8 cellular contexts compared by ENCODE assay signal in genomic region chr15:44853304-44853950, GRCh38.
DNase-seq lines count a peak whose midpoint lies in the region; ATAC-seq and TF ChIP-seq lines count a peak whose summit lies in the region.
"Not testable (repeated sequence)": the region's sequence is repeated elsewhere in the genome, so short reads cannot be mapped to it uniquely, and the experiment has no call there.

No MANE protein-coding gene starts in this region.

- H3K9me3 ChIP-seq in breast epithelium = not testable (repeated sequence)

- peak in 2 of 3 donors; percentile 53 to 81 for TF ChIP-seq CTCF in breast epithelium (IDR thresholded peaks at IDR 0.05)
- peak; percentile 84 for TF ChIP-seq CTCF in kidney epithelial cell (IDR thresholded peaks at IDR 0.05; ENCODE audit: insufficient read depth, low read length, poor library complexity, severe bottlenecking)

- not testable (repeated sequence) for H3K27me3 ChIP-seq in breast epithelium; kidney epithelial cell (ENCODE audit: control insufficient read depth, insufficient read depth, low read length)

- H3K4me3 ChIP-seq in breast epithelium; kidney epithelial cell (ENCODE audit: low read depth, low read length): not testable (repeated sequence)

- ATAC-seq in GM18519 (IDR thresholded peaks at IDR 0.05; ENCODE audit: low FRiP score, unreplicated experiment) (peak; percentile 83), HG03457 (IDR thresholded peaks at IDR 0.05; ENCODE audit: unreplicated experiment) (peak; percentile 71)

- H3K27ac ChIP-seq in breast epithelium = not testable (repeated sequence)

- intact Hi-C loops in breast epithelium (cut with DNase I; ENCODE audit: low total_unique reads) = not testable (repeated sequence)

- peak; percentile 51 for DNase-seq in AG08396 (ENCODE audit: low spot score)
- peak; percentile 34 to 76 for DNase-seq in NCI-H526 (lab: John Stamatoyannopoulos, UW)
- peak; percentile 73 for DNase-seq in activated CD4-positive, CD25-positive, alpha-beta regulatory T cell treated with anti-CD3 and anti-CD28 coated beads, Interleukin-2, amount 50 U/mL, for 72 hours
- peak in 1 of 2 donors; percentile 68 for DNase-seq in breast epithelium (ENCODE audit: low spot score in 2 of 2)
- peak; percentile 25 for DNase-seq in kidney epithelial cell (ENCODE audit: low read depth)
- DNase-seq in stimulated activated CD4-positive, alpha-beta T cell treated with anti-CD3 and anti-CD28 coated beads, Interleukin-2, amount 100 ng/mL, for 24 hours = peak; percentile 73 to 78

- H3K4me1 ChIP-seq in breast epithelium = not testable (repeated sequence)

- not testable (repeated sequence) for TF ChIP-seq POLR2A in breast epithelium (IDR thresholded peaks at IDR 0.05)

- not testable (repeated sequence) for H3K36me3 ChIP-seq in breast epithelium; kidney epithelial cell (ENCODE audit: control insufficient read depth, insufficient read depth, low read length)
